Comparison of ENCODE assay signal across 13 cellular contexts in the genomic region with DNA sequence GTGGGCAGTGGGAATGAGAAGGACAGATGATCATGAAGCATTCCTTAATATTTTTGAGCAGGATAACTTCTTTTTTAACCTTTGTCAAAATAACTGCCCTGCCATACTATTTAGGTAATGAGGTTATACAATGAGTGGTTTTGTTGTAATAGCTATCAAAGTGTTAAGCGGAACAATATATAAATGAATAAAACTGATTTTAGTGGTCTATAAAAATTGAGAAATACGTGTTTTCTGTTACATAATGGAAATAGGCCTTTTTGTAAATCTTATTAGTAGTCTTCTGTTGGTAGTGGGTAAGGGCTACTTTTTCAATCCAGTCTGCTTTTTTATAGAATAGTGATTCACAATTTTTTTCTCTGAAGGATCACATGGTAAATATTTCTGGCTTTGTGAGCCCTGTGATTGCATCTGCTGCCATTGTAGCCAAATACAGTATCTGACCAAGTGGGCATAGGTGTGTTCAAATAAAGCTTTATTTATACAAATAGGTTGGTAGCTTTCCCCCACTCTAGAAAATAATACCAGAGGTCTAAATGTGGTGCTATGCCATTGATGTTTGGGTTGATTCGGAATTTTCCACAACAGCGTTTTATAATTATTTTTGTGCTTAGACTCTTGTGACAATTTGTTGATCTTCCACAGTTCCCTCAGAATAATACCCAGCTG. TPM values are rescaled to one million over a fixed set of nuclear protein-coding genes. Genes with fewer than 3 reads are reported as not detected.
A peak's percentile ranks its signal among the peaks of the same experiment; 100 is the strongest.
DNase-seq lines count a peak whose midpoint lies in the region; ATAC-seq, FAIRE-seq and TF ChIP-seq lines count a peak whose summit lies in the region.
"Had no signal": no experiment of that assay in that cellular context is flagged by ENCODE, and none has a peak within 500 bp of the region (broad histone marks: within the 10 kb centered on the region; RNA-seq: fewer than 3 reads in every experiment).

No MANE protein-coding gene starts in this region.

- no peak for TF ChIP-seq CTCF in A549 (IDR thresholded peaks at IDR 0.05)
- TF ChIP-seq CTCF in WTC11 (IDR thresholded peaks at IDR 0.05): no peak
- TF ChIP-seq CTCF in keratinocyte (optimal IDR thresholded peaks at IDR 0.05 in 1 of 3, IDR thresholded peaks at IDR 0.05 in 1 of 3, conservative IDR thresholded peaks at IDR 0.05 in 1 of 3; ENCODE audit: extremely low read depth in 1 of 3, insufficient read depth in 2 of 3, low read length in 3 of 3): no peak

- no peak overlapping the region for H2AFZ ChIP-seq in keratinocyte (ENCODE audit: control insufficient read depth, low read length)

- TF ChIP-seq RAD21 in A549 (conservative IDR thresholded peaks at IDR 0.05 in 1 of 2, IDR thresholded peaks at IDR 0.05 in 1 of 2): no peak

- POLR2A ChIA-PET in A549 (lab: Yijun Ruan, JAX): no interaction called here
- POLR2A ChIA-PET in CD4-positive, alpha-beta memory T cell (lab: Charles Lee; ENCODE audit: partially characterized antibody): interaction anchor here (0.7 to 5.8 kb wide), 4 partner anchors 8 to 25 kb away, joined by 3 to 120 read pairs (median 5); no protein-coding TSS in a partner anchor
- POLR2A ChIA-PET in WTC11 (lab: Charles Lee): no interaction called here

- 90% methylated on average over 4 of the region's 4 CpGs for WGBS in A549 (ENCODE audit: missing lambda C conversion rate)

- H3K4me1 ChIP-seq in A549: peaks cover 33% of the 10 kb centered on the region
- peaks cover 76% of the 10 kb centered on the region for H3K4me1 ChIP-seq in CD4-positive, alpha-beta memory T cell (ENCODE audit: insufficient read depth, low read length)
- H3K4me1 ChIP-seq in keratinocyte (ENCODE audit: control insufficient read depth, extremely low read depth, insufficient read depth, low read length): peaks cover 17% of the 10 kb centered on the region

- no peak for DNase-seq in A549 (ENCODE audit: low read depth in 1 of 2, low spot score in 1 of 2)
- no peak for DNase-seq in CD4-positive, alpha-beta memory T cell
- no peak for DNase-seq in WTC11 (ENCODE audit: low spot score)
- no peak for DNase-seq in keratinocyte (ENCODE audit: low read depth, low spot score)
- no peak for DNase-seq in NCI-H510A treated with DMSO at 0.1 percent for 48 hours (lab: John Stamatoyannopoulos, UW)
- DNase-seq: effector CD8-positive, alpha-beta T cell; NCI-H2029 treated with DMSO at 0.1 percent for 48 hours; thyroid gland had no signal

- H3K4me3 ChIP-seq in A549: no peak overlapping the region
- H3K4me3 ChIP-seq in CD4-positive, alpha-beta memory T cell (ENCODE audit: low read length in 2 of 2): no peak overlapping the region
- no peak overlapping the region for H3K4me3 ChIP-seq in keratinocyte (ENCODE audit: control insufficient read depth in 2 of 3, extremely low read depth in 1 of 3, insufficient read depth in 2 of 3, low read depth in 1 of 3, low read length in 3 of 3)
- H3K4me3 ChIP-seq: ascending aorta, thyroid gland had no signal

- H3K9me3 ChIP-seq in A549: no peaks in the 10 kb centered on the region
- H3K9me3 ChIP-seq in CD4-positive, alpha-beta memory T cell (ENCODE audit: control insufficient read depth in 1 of 2, low read length in 2 of 2): no peaks in the 10 kb centered on the region
- H3K9me3 ChIP-seq in keratinocyte (ENCODE audit: control insufficient read depth, low read depth, low read length): no peaks in the 10 kb centered on the region
- H3K9me3 ChIP-seq: ascending aorta, thyroid gland had no signal

- H3K27me3 Mint-ChIP-seq in CD4-positive, alpha-beta memory T cell: no peaks in the 10 kb centered on the region
- H3K27me3 Mint-ChIP-seq in WTC11 (ENCODE audit: low read depth): no peaks in the 10 kb centered on the region

- H3K9ac ChIP-seq in keratinocyte (ENCODE audit: control insufficient read depth, extremely low read depth, insufficient read depth, low read length): no peak overlapping the region

- H3K9me3 Mint-ChIP-seq in CD4-positive, alpha-beta memory T cell: peaks cover 0 to 3% (median 0%) of the 10 kb centered on the region in 8 donors
- no peaks in the 10 kb centered on the region for H3K9me3 Mint-ChIP-seq in WTC11
- H3K9me3 Mint-ChIP-seq: CD14-positive monocyte had no signal

- no peak for ATAC-seq in A549
- ATAC-seq in WTC11: no peak
- ATAC-seq in GM21723 (IDR thresholded peaks at IDR 0.05; ENCODE audit: unreplicated experiment): no peak
- ATAC-seq in HG03342 (IDR thresholded peaks at IDR 0.05; ENCODE audit: unreplicated experiment): no peak
- no peak for ATAC-seq in HG02970 (IDR thresholded peaks at IDR 0.05; ENCODE audit: low FRiP score, unreplicated experiment)

- intact Hi-C loops in CD4-positive, alpha-beta memory T cell (cut with micrococcal nuclease): no loop called here

- peak overlapping the region; percentile 99; the same call in 2 of the 3 replicates for H3K4me2 ChIP-seq in A549
- H3K4me2 ChIP-seq in keratinocyte (ENCODE audit: control insufficient read depth, extremely low read depth, insufficient read depth, low read depth, low read length): peak overlapping the region; percentile 22

- H3K4me1 Mint-ChIP-seq in CD4-positive, alpha-beta memory T cell: peaks cover 45 to 82% (median 63%) of the 10 kb centered on the region in 4 donors
- H3K4me1 Mint-ChIP-seq in WTC11: peaks cover 61% of the 10 kb centered on the region

- no peaks in the 10 kb centered on the region for H3K27me3 ChIP-seq in CD4-positive, alpha-beta memory T cell (ENCODE audit: insufficient read depth, low read length)
- no peaks in the 10 kb centered on the region for H3K27me3 ChIP-seq in keratinocyte (ENCODE audit: control insufficient read depth, extremely low read depth, insufficient read depth, low read length)
- H3K27me3 ChIP-seq: ascending aorta, thyroid gland had no signal

- TF ChIP-seq EP300 in A549 (IDR thresholded peaks at IDR 0.05): no peak

- H4K20me1 ChIP-seq in keratinocyte (ENCODE audit: control insufficient read depth, extremely low read depth, insufficient read depth, low read length): no peaks in the 10 kb centered on the region

- peak overlapping the region in 1 of 2 experiments; percentile 8; a peak in 1 of 6 replicates for H3K27ac ChIP-seq in A549
- no peak overlapping the region for H3K27ac ChIP-seq in CD4-positive, alpha-beta memory T cell (ENCODE audit: low read depth, low read length)
- peak overlapping the region; percentile 17 for H3K27ac ChIP-seq in keratinocyte (ENCODE audit: control insufficient read depth, insufficient read depth, low read length)

- no peak for FAIRE-seq in A549 (lab: Jason Lieb, UNC)
- FAIRE-seq in keratinocyte (lab: Jason Lieb, UNC): no peak

- H3K79me2 ChIP-seq in keratinocyte (ENCODE audit: control insufficient read depth, insufficient read depth, low read length): peaks cover 85% of the 10 kb centered on the region

- dilution Hi-C loops in keratinocyte (cut with MboI; ENCODE audit: extremely low pct_ligation_motif_present, low sequenced_read_pairs): no loop called here

- H3K36me3 ChIP-seq in CD4-positive, alpha-beta memory T cell (ENCODE audit: insufficient read depth, low read length): no peaks in the 10 kb centered on the region
- no peaks in the 10 kb centered on the region for H3K36me3 ChIP-seq in keratinocyte (ENCODE audit: control insufficient read depth in 2 of 2, extremely low read depth in 1 of 2, insufficient read depth in 2 of 2, low read length in 2 of 2)
- H3K36me3 ChIP-seq: ascending aorta, thyroid gland had no signal

- TF ChIP-seq POLR2A in A549 (IDR thresholded peaks at IDR 0.05; ENCODE audit: low read length): no peak

- H3K36me3 Mint-ChIP-seq in CD4-positive, alpha-beta memory T cell: peaks cover 0 to 19% of the 10 kb centered on the region in 2 donors
- no peaks in the 10 kb centered on the region for H3K36me3 Mint-ChIP-seq in WTC11

- CTCF ChIA-PET in A549 (lab: Yijun Ruan, JAX): no interaction called here
- CTCF ChIA-PET in CD4-positive, alpha-beta memory T cell (lab: Charles Lee; ENCODE audit: partially characterized antibody): no interaction called here
- CTCF ChIA-PET in WTC11 (lab: Charles Lee): no interaction called here

- no peaks in the 10 kb centered on the region for H3K9me1 ChIP-seq in keratinocyte (ENCODE audit: control insufficient read depth, extremely low read depth, insufficient read depth, low read length)

- H3K4me3 Mint-ChIP-seq in CD4-positive, alpha-beta memory T cell: peak overlapping the region in 3 of 8 donors; percentile 11 to 76 (median 48)
- H3K4me3 Mint-ChIP-seq in WTC11: peak overlapping the region; percentile 40; the same call in 1 of the 2 replicates
- H3K4me3 Mint-ChIP-seq: CD14-positive monocyte had no signal

- peak overlapping the region; percentile 22 to 98 (median 74) for H3K27ac Mint-ChIP-seq in CD4-positive, alpha-beta memory T cell
- H3K27ac Mint-ChIP-seq in WTC11: peak overlapping the region; percentile 66; the same call in 1 of the 2 replicates

TF ChIP-seq in WTC11, 78 proteins besides CTCF, POLR2A, EP300 and RAD21 (continues in another document):
- no peak for TF ChIP-seq ZNF317 (CRISPR knock-in tag; IDR thresholded peaks at IDR 0.05; ENCODE audit: borderline replicate concordance, low read depth)

RNA-seq across cellular contexts. Expression of gene NEK7, which starts 4.3 kb away (rescaled TPM):
- polyA plus RNA-seq in A549 (2011; rRNA removed) (62.9 and 66.9 TPM in 2 replicates), A549 (2017; fragmentation: RNase III; extraction: RNeasy Plus Mini Kit Qiagen cat#74134 plus additional on column Dnase treatment) (13.1 to 16.0 TPM (median 15.9 TPM) in 3 replicates), keratinocyte (40.4 to 56.8 TPM (median 41.3 TPM) in 3 replicates)
- 10.6 and 12.6 TPM in 2 replicates for polyA plus RNA-seq in A549 (2012; cell fraction: cytosol; rRNA removed)
- polyA plus RNA-seq in A549 (2012; cell fraction: nucleus; rRNA removed): 5.6 and 6.7 TPM in 2 replicates
- 28.0 and 34.1 TPM in 2 replicates for polyA minus RNA-seq in A549 (2011; rRNA and poly(A)+ RNA removed)
- total RNA-seq in CD4-positive, alpha-beta memory T cell: 10 to 100 TPM; 56.9 to 63.8 TPM
- 10 to 100 TPM; 53.5 to 57.6 TPM for polyA plus RNA-seq in CD4-positive, alpha-beta memory T cell
- total RNA-seq in WTC11 (2021): 10.3 to 13.3 TPM (median 11.3 TPM) in 3 replicates
- 29.8 TPM for polyA plus RNA-seq in keratinocyte (2011; ENCODE audit: low read depth)
- 30.0 and 75.8 TPM in 2 replicates for polyA plus RNA-seq in keratinocyte (2011; cell fraction: cytosol; rRNA removed)
- 40.0 and 47.9 TPM in 2 replicates for polyA plus RNA-seq in keratinocyte (2011; cell fraction: nucleus; rRNA removed)
- 19.9 and 21.2 TPM in 2 replicates for polyA plus RNA-seq in keratinocyte (2012; ENCODE audit: low replicate concordance)
- polyA minus RNA-seq in keratinocyte: 7.9 to 95.7 TPM (median 61.2 TPM) in 3 replicates
- polyA minus RNA-seq in keratinocyte (2011; cell fraction: cytosol; rRNA and poly(A)+ RNA removed): 45.1 TPM
- polyA minus RNA-seq in keratinocyte (2011; cell fraction: nucleus; rRNA and poly(A)+ RNA removed): 22.3 and 61.3 TPM in 2 replicates
